ENCODE assay signal across 1 cellular context in genomic region chr1:6447016-6447817, GRCh38.
A peak's percentile ranks its signal among the peaks of the same experiment; 100 is the strongest.
TF ChIP-seq lines count a peak whose summit lies in the region.

No MANE protein-coding gene starts in this region.

TF ChIP-seq in WTC11, 78 proteins besides CTCF, POLR2A, EP300 and RAD21 (continued from another document):
- 0 out of 2 replicates have a peak, but pooled peaks have one; percentile 14 for TF ChIP-seq MAX (CRISPR knock-in tag; IDR thresholded peaks at IDR 0.05)
- peak; percentile 83 for TF ChIP-seq HMGXB4 (CRISPR knock-in tag; IDR thresholded peaks at IDR 0.05)
- TF ChIP-seq ZNF423 (CRISPR knock-in tag; IDR thresholded peaks at IDR 0.05) = 0 out of 2 replicates have a peak, but pooled peaks have one; percentile 17
- TF ChIP-seq KAT7 (CRISPR knock-in tag; IDR thresholded peaks at IDR 0.05; ENCODE audit: borderline replicate concordance) = no peak
- TF ChIP-seq ZNF317 (CRISPR knock-in tag; IDR thresholded peaks at IDR 0.05; ENCODE audit: borderline replicate concordance, low read depth) = no peak
- no peak for TF ChIP-seq STAT6 (CRISPR knock-in tag; conservative IDR thresholded peaks at IDR 0.05; ENCODE audit: low read depth)
- TF ChIP-seq MLX (CRISPR knock-in tag; IDR thresholded peaks at IDR 0.05) = peak; percentile 81; the same call in 1 of the 2 replicates
- no peak; the same call in 1 of the 2 replicates for TF ChIP-seq FOXP4 (CRISPR knock-in tag; IDR thresholded peaks at IDR 0.05)
- TF ChIP-seq ZNF396 (CRISPR knock-in tag; IDR thresholded peaks at IDR 0.05; ENCODE audit: borderline replicate concordance) = no peak
- TF ChIP-seq FOXK1 (CRISPR knock-in tag; IDR thresholded peaks at IDR 0.05) = 0 out of 2 replicates have a peak, but pooled peaks have one; percentile 23
- TF ChIP-seq GTF2I (CRISPR knock-in tag; conservative IDR thresholded peaks at IDR 0.05) = no peak
- TF ChIP-seq AR (CRISPR knock-in tag; IDR thresholded peaks at IDR 0.05) = no peak
